2 cellular contexts compared by ENCODE assay signal in genomic region chr5:83474170-83474796, GRCh38.
TF ChIP-seq lines count a peak whose summit lies in the region.

No MANE protein-coding gene starts in this region.

TF ChIP-seq in HEK293, 187 proteins besides CTCF, POLR2A, EP300 and RAD21 (continued from another document and continues in another):
- no peak for TF ChIP-seq REST (tag by site-specific recombination; IDR thresholded peaks at IDR 0.05)
- TF ChIP-seq ZNF529 (tag by site-specific recombination; IDR thresholded peaks at IDR 0.05; ENCODE audit: insufficient replicate concordance), result no peak
- peak; percentile 73 for TF ChIP-seq KLF7 (tag by site-specific recombination; IDR thresholded peaks at IDR 0.05; ENCODE audit: borderline replicate concordance)
- peak; percentile 82; the same call in 1 of the 2 replicates for TF ChIP-seq ZBTB44 (tag by site-specific recombination; IDR thresholded peaks at IDR 0.05)
- no peak for TF ChIP-seq BCL11B (tag by site-specific recombination; IDR thresholded peaks at IDR 0.05; ENCODE audit: low read depth)
- TF ChIP-seq ZNF214 (tag by site-specific recombination; IDR thresholded peaks at IDR 0.05; ENCODE audit: borderline replicate concordance), result no peak
- peak; percentile 42; the same call in 1 of the 2 replicates for TF ChIP-seq ZNF24 (tag by site-specific recombination; IDR thresholded peaks at IDR 0.05)
- no peak for TF ChIP-seq HIC1 (tag by site-specific recombination; IDR thresholded peaks at IDR 0.05)
- peak; percentile 41; the same call in 1 of the 2 replicates for TF ChIP-seq ZNF501 (tag by site-specific recombination; IDR thresholded peaks at IDR 0.05)
- TF ChIP-seq PATZ1 (tag by site-specific recombination; IDR thresholded peaks at IDR 0.05), result peak; percentile 98
- no peak for TF ChIP-seq ZNF248 (tag by site-specific recombination; IDR thresholded peaks at IDR 0.05)
- peak; percentile 96 for TF ChIP-seq KLF9 (tag by site-specific recombination; IDR thresholded peaks at IDR 0.05; ENCODE audit: low read depth)
- TF ChIP-seq KLF1 (tag by site-specific recombination; IDR thresholded peaks at IDR 0.05), result peak; percentile 90
- TF ChIP-seq ZNF114 (tag by site-specific recombination; IDR thresholded peaks at IDR 0.05), result no peak
- no peak for TF ChIP-seq MYNN (tag by site-specific recombination; IDR thresholded peaks at IDR 0.05; ENCODE audit: borderline replicate concordance)
- TF ChIP-seq KLF10 (tag by site-specific recombination; IDR thresholded peaks at IDR 0.05), result peak; percentile 91
- TF ChIP-seq SALL2 (tag by site-specific recombination; IDR thresholded peaks at IDR 0.05; ENCODE audit: borderline replicate concordance), result no peak
- no peak for TF ChIP-seq ZNF571 (tag by site-specific recombination; IDR thresholded peaks at IDR 0.05)

TF ChIP-seq in HepG2, 621 proteins besides CTCF, POLR2A, EP300 and RAD21 (continued from another document):
- no peak for TF ChIP-seq ZNF609 (CRISPR knock-in tag; IDR thresholded peaks at IDR 0.05; ENCODE audit: borderline replicate concordance)
- TF ChIP-seq ZNF253 (CRISPR knock-in tag; IDR thresholded peaks at IDR 0.05; ENCODE audit: borderline replicate concordance), result peak; percentile 64; the same call in 1 of the 2 replicates
- no peak for TF ChIP-seq ZBED4 (CRISPR knock-in tag; IDR thresholded peaks at IDR 0.05; ENCODE audit: borderline replicate concordance)
- TF ChIP-seq MYC (CRISPR knock-in tag; IDR thresholded peaks at IDR 0.05; ENCODE audit: borderline replicate concordance), result peak; percentile 56; the same call in 1 of the 2 replicates
- no peak for TF ChIP-seq SOX13 (IDR thresholded peaks at IDR 0.05)
- TF ChIP-seq SOX13 (CRISPR knock-in tag; conservative IDR thresholded peaks at IDR 0.05 in 1 of 2, IDR thresholded peaks at IDR 0.05 in 1 of 2), result peak in 1 of 2 experiments; percentile 36; a peak in 1 of 4 replicates
- TF ChIP-seq RBFOX2 (IDR thresholded peaks at IDR 0.05; ENCODE audit: low read depth, low read length), result peak; percentile 44; the same call in 1 of the 2 replicates
- TF ChIP-seq KAT7 (CRISPR knock-in tag; IDR thresholded peaks at IDR 0.05; ENCODE audit: borderline replicate concordance), result no peak
- no peak for TF ChIP-seq SIX4 (CRISPR knock-in tag; IDR thresholded peaks at IDR 0.05)
- TF ChIP-seq ZFP41 (CRISPR knock-in tag; IDR thresholded peaks at IDR 0.05; ENCODE audit: borderline replicate concordance), result no peak
- TF ChIP-seq SYNCRIP (IDR thresholded peaks at IDR 0.05; ENCODE audit: insufficient read depth, low read depth, low read length), result no peak
- no peak for TF ChIP-seq SCMH1 (CRISPR knock-in tag; IDR thresholded peaks at IDR 0.05; ENCODE audit: borderline replicate concordance)
- TF ChIP-seq ZNF512 (CRISPR knock-in tag; IDR thresholded peaks at IDR 0.05), result peak; percentile 82; the same call in 1 of the 2 replicates
- no peak for TF ChIP-seq ZNF362 (CRISPR knock-in tag; IDR thresholded peaks at IDR 0.05; ENCODE audit: borderline replicate concordance)
- TF ChIP-seq EED (CRISPR knock-in tag; IDR thresholded peaks at IDR 0.05), result no peak
- TF ChIP-seq MXI1 (IDR thresholded peaks at IDR 0.05; ENCODE audit: borderline replicate concordance, low read depth, low read length), result 0 out of 3 replicates have a peak, but pooled peaks have one; percentile 31
- no peak for TF ChIP-seq SALL1 (CRISPR knock-in tag; IDR thresholded peaks at IDR 0.05)
- TF ChIP-seq MAX (IDR thresholded peaks at IDR 0.05), result peak; percentile 57
- peak; percentile 26; the same call in 1 of the 2 replicates for TF ChIP-seq GATAD2A (CRISPR knock-in tag; IDR thresholded peaks at IDR 0.05)
- TF ChIP-seq ZSCAN22 (CRISPR knock-in tag; IDR thresholded peaks at IDR 0.05), result no peak
- peak; percentile 46 for TF ChIP-seq PATZ1 (CRISPR knock-in tag; IDR thresholded peaks at IDR 0.05)
- TF ChIP-seq KDM2A (CRISPR knock-in tag; IDR thresholded peaks at IDR 0.05; ENCODE audit: borderline replicate concordance, low read depth), result peak; percentile 36; the same call in 1 of the 2 replicates
- no peak for TF ChIP-seq ZNF567 (CRISPR knock-in tag; IDR thresholded peaks at IDR 0.05; ENCODE audit: borderline replicate concordance)
- TF ChIP-seq ZNF709 (CRISPR knock-in tag; IDR thresholded peaks at IDR 0.05), result no peak
- peak; percentile 51 for TF ChIP-seq BCL6 (CRISPR knock-in tag; IDR thresholded peaks at IDR 0.05)
- TF ChIP-seq ZNF563 (CRISPR knock-in tag; IDR thresholded peaks at IDR 0.05), result no peak
- TF ChIP-seq ZBTB46 (CRISPR knock-in tag; IDR thresholded peaks at IDR 0.05; ENCODE audit: borderline replicate concordance), result no peak
- TF ChIP-seq GMEB1 (CRISPR knock-in tag; IDR thresholded peaks at IDR 0.05; ENCODE audit: borderline replicate concordance), result no peak
- TF ChIP-seq ZNF792 (CRISPR knock-in tag; IDR thresholded peaks at IDR 0.05), result no peak
- 0 out of 2 replicates have a peak, but pooled peaks have one; percentile 44 for TF ChIP-seq U2AF2 (IDR thresholded peaks at IDR 0.05; ENCODE audit: low read depth, low read length)
- TF ChIP-seq AGO2 (optimal IDR thresholded peaks at IDR 0.05; ENCODE audit: low read depth, low read length), result peak; percentile 42
TF ChIP-seq in HepG2: peak in this region for 29.
